ENCODE assay signal across 8 cellular contexts in genomic region chr9:34125681-34126206, GRCh38. TPM values are rescaled to one million over a fixed set of nuclear protein-coding genes. Genes with fewer than 3 reads are reported as not detected.
DNase-seq lines count a peak whose midpoint lies in the region; ATAC-seq and TF ChIP-seq lines count a peak whose summit lies in the region.

No MANE protein-coding gene starts in this region.

- H3K9me3 ChIP-seq in BE2C (no peaks in the 10 kb centered on the region), ovary (no peaks in the 10 kb centered on the region)

- no peaks in the 10 kb centered on the region for H3K9me3 Mint-ChIP-seq in activated B cell treated with CpG ODN at 0.5 μM for 24 hours

- H3K27me3 Mint-ChIP-seq in activated B cell treated with CpG ODN at 0.5 μM for 24 hours: peaks cover 43% of the 10 kb centered on the region

- H3K4me3 Mint-ChIP-seq in activated B cell treated with CpG ODN at 0.5 μM for 24 hours: peak overlapping the region; percentile 90

- TF ChIP-seq EP300 in ovary (IDR thresholded peaks at IDR 0.05): no peak

- CTCF ChIA-PET in activated B cell treated with CpG ODN at 0.5 μM for 24 hours (lab: Charles Lee): no interaction called here

- H3K27ac Mint-ChIP-seq in activated B cell treated with CpG ODN at 0.5 μM for 24 hours: no peak overlapping the region

- POLR2A ChIA-PET in activated B cell treated with CpG ODN at 0.5 μM for 24 hours (lab: Charles Lee): interaction anchor here (0.6 kb wide), 1 partner anchor 272 kb away, joined by 6 read pairs; no protein-coding TSS in a partner anchor

- intact Hi-C loops in activated B cell treated with CpG ODN at 0.5 μM for 24 hours (cut with micrococcal nuclease) (loop anchor here (1.0 to 5.0 kb wide), 5 partner anchors 46 to 308 kb away; partner anchors contain the start of genes KIF24, NUDT2, UBAP1 and UBAP2), ovary (cut with DNase I) (loop anchor here in 2 of 4 donors (5.0 kb wide), 2 partner anchors 52 to 127 kb away; partner anchors contain the start of gene UBAP1 (in 1 of the 2))

- TF ChIP-seq CTCF in BE2C (IDR thresholded peaks at IDR 0.05; ENCODE audit: low read depth, low read length): peak; percentile 29; the same call in 1 of the 2 replicates
- no peak for TF ChIP-seq CTCF in activated B cell treated with CpG ODN at 0.5 μM for 24 hours (IDR thresholded peaks at IDR 0.05)
- TF ChIP-seq CTCF in fibroblast of pulmonary artery (IDR thresholded peaks at IDR 0.05; ENCODE audit: low read length, missing control alignments): no peak
- no peak for TF ChIP-seq CTCF in ovary (IDR thresholded peaks at IDR 0.05)

- peak overlapping the region; percentile 74 to 81 for H3K27ac ChIP-seq in ovary

- ATAC-seq in activated B cell treated with CpG ODN at 0.5 μM for 24 hours (ENCODE audit: low read depth): no peak
- ATAC-seq in HG03565 (IDR thresholded peaks at IDR 0.05; ENCODE audit: unreplicated experiment): no peak

- TF ChIP-seq POLR2A in ovary (IDR thresholded peaks at IDR 0.05): no peak

- H3K27me3 ChIP-seq in BE2C (no peaks in the 10 kb centered on the region), H7 (ENCODE audit: control insufficient read depth, insufficient read depth, low read length) (no peaks in the 10 kb centered on the region), ovary (no peaks in the 10 kb centered on the region)

- H3K36me3 ChIP-seq in BE2C: peaks cover 39% of the 10 kb centered on the region
- peaks cover 6% of the 10 kb centered on the region for H3K36me3 ChIP-seq in H7 (replicated peaks; ENCODE audit: control insufficient read depth, insufficient read depth, low read length)
- H3K36me3 ChIP-seq in ovary: no peaks in the 10 kb centered on the region

- H3K4me1 Mint-ChIP-seq in activated B cell treated with CpG ODN at 0.5 μM for 24 hours: peaks cover 49% of the 10 kb centered on the region

- DNase-seq in BE2C: peak; percentile 18
- DNase-seq in H7: peak; percentile 75
- no peak for DNase-seq in activated B cell treated with CpG ODN at 0.5 μM for 24 hours
- peak; percentile 8 for DNase-seq in fibroblast of pulmonary artery (ENCODE audit: low read depth)
- no peak for DNase-seq in ovary
- no peak for DNase-seq in cerebellar nuclear complex (lab: John Stamatoyannopoulos, UW)
- no peak for DNase-seq in NCI-H187 treated with DMSO at 0.1 percent for 48 hours (lab: John Stamatoyannopoulos, UW)

- peaks cover 5% of the 10 kb centered on the region for H3K36me3 Mint-ChIP-seq in activated B cell treated with CpG ODN at 0.5 μM for 24 hours (ENCODE audit: low read depth)

- WGBS in ovary, 3 donors: 1 to 2% (median 1%) methylated on average over 18 of the region's 18 CpGs

- H3K4me1 ChIP-seq in BE2C (peaks cover 10% of the 10 kb centered on the region), ovary (ENCODE audit: insufficient read depth) (peaks cover 10% of the 10 kb centered on the region)

- H3K4me3 ChIP-seq in BE2C (ENCODE audit: low read depth, low read length) (peak overlapping the region; percentile 76), H7 (ENCODE audit: insufficient read depth, low read depth, low read length) (peak overlapping the region; percentile 79), fibroblast of pulmonary artery (replicated peaks; ENCODE audit: low read depth, low read length) (peak overlapping the region; percentile 98), ovary (peak overlapping the region; percentile 86)

RNA-seq across cellular contexts. Expression of gene DCAF12, which starts 0.8 kb away (rescaled TPM):
- polyA plus RNA-seq in BE2C (2012; ENCODE audit: insufficient read depth, insufficient read length, low read depth): 21.9 TPM
- total RNA-seq in H7 (2014; rRNA removed; shearing (Covaris generic)): 31.1 and 32.5 TPM in 2 replicates
- 3.8 and 5.9 TPM in 2 replicates for total RNA-seq in activated B cell treated with CpG ODN at 0.5 μM for 24 hours
- total RNA-seq in ovary: 10 to 100 TPM; 18.0 to 35.0 (median 24.8) TPM
- 10 to 100 TPM; 17.2 to 65.5 TPM for polyA plus RNA-seq in ovary

RNA-seq across cellular contexts. Expression of gene UBAP1, which starts 53.1 kb away (rescaled TPM):
- polyA plus RNA-seq in BE2C (2012; ENCODE audit: insufficient read depth, insufficient read length, low read depth): 40.0 TPM
- 28.3 and 29.0 TPM in 2 replicates for total RNA-seq in H7 (2014; rRNA removed; shearing (Covaris generic))
- total RNA-seq in activated B cell treated with CpG ODN at 0.5 μM for 24 hours: 28.3 and 30.6 TPM in 2 replicates
- 10 to 100 TPM; 25.8 to 52.8 (median 44.8) TPM for total RNA-seq in ovary
- 10 to 100 TPM; 42.1 to 93.9 TPM for polyA plus RNA-seq in ovary

Comparison
In these comparisons a context has a peak if more than half of its experiments do, and no peak if none do; other contexts are left out.
1. DNase-seq: peak in BE2C (single experiment), H7 (single experiment) and fibroblast of pulmonary artery (single experiment); none in activated B cell treated with CpG ODN at 0.5 μM for 24 hours (single experiment), ovary (0 of 5), cerebellar nuclear complex (0 of 2) and NCI-H187 treated with DMSO at 0.1 percent for 48 hours (single experiment).
2. Peak in every context shown above with its lines, with median percentiles within 50 percentile points of each other: H3K4me3 ChIP-seq.